8 cellular contexts compared by ENCODE assay signal in genomic region chr10:69179089-69179742, GRCh38. TPM values are rescaled to one million over a fixed set of nuclear protein-coding genes. Genes with fewer than 3 reads are reported as not detected.
DNase-seq lines count a peak whose midpoint lies in the region; ATAC-seq and TF ChIP-seq lines count a peak whose summit lies in the region.

No MANE protein-coding gene starts in this region.

- H3K27me3 Mint-ChIP-seq in T-helper 2 cell treated with Interferon-gamma antibody and Interleukin-4, amounts not matched to agents 5 μg/mL and 100 μg/mL, for 36 hours (ENCODE audit: low read depth): no peaks in the 10 kb centered on the region

- H3K9me3 ChIP-seq in breast epithelium (no peaks in the 10 kb centered on the region), stomach (no peaks in the 10 kb centered on the region)

- intact Hi-C loops in breast epithelium (cut with DNase I; ENCODE audit: low total_unique reads): no loop called here
- intact Hi-C loops in lower leg skin (cut with DNase I; ENCODE audit: low total_unique reads): no loop called here
- intact Hi-C loops in stomach (cut with DNase I; ENCODE audit: low total_unique reads): no loop called here

- H3K4me3 Mint-ChIP-seq in T-helper 2 cell treated with Interferon-gamma antibody and Interleukin-4, amounts not matched to agents 5 μg/mL and 100 μg/mL, for 36 hours: peak overlapping the region; percentile 89

- 33 to 36% methylated on average over 21 of the region's 21 CpGs for WGBS in lower leg skin, 2 donors
- 30 to 34% (median 32%) methylated on average over 21 of the region's 21 CpGs for WGBS in stomach, 5 donors

- H3K4me3 ChIP-seq in breast epithelium (peak overlapping the region; percentile 98 to 100 (median 98)), lower leg skin (ENCODE audit: low read depth, poor library complexity, severe bottlenecking) (peak overlapping the region; percentile 98), stomach (peak overlapping the region; percentile 79 to 100 (median 84))

- H3K27ac ChIP-seq in 22Rv1: peak overlapping the region; percentile 90
- peak overlapping the region; percentile 95 for H3K27ac ChIP-seq in breast epithelium
- peak overlapping the region in 4 of 5 donors; percentile 87 to 91 (median 89) for H3K27ac ChIP-seq in stomach

- H3K36me3 Mint-ChIP-seq in T-helper 2 cell treated with Interferon-gamma antibody and Interleukin-4, amounts not matched to agents 5 μg/mL and 100 μg/mL, for 36 hours (ENCODE audit: low read depth): peaks cover 4% of the 10 kb centered on the region

- DNase-seq in T-helper 2 cell treated with Interferon-gamma antibody and Interleukin-4, amounts not matched to agents 5 μg/mL and 100 μg/mL, for 36 hours (ENCODE audit: low spot score): peak; percentile 22
- DNase-seq in breast epithelium (ENCODE audit: low spot score in 2 of 2) (no peak), lower leg skin (ENCODE audit: low spot score in 2 of 2) (no peak), stomach (no peak), pons (ENCODE audit: low spot score) (no peak)

- TF ChIP-seq CTCF in 22Rv1 (IDR thresholded peaks at IDR 0.05): no peak
- no peak for TF ChIP-seq CTCF in breast epithelium (IDR thresholded peaks at IDR 0.05)
- TF ChIP-seq CTCF in lower leg skin (IDR thresholded peaks at IDR 0.05): no peak
- no peak for TF ChIP-seq CTCF in stomach (IDR thresholded peaks at IDR 0.05)

- TF ChIP-seq POLR2A in breast epithelium (IDR thresholded peaks at IDR 0.05) (no peak), lower leg skin (IDR thresholded peaks at IDR 0.05) (no peak), stomach (IDR thresholded peaks at IDR 0.05) (no peak)

- H3K36me3 ChIP-seq in breast epithelium (no peaks in the 10 kb centered on the region), stomach (peaks cover 0 to 19% (median 16%) of the 10 kb centered on the region in 4 donors)

- peaks cover 7 to 16% of the 10 kb centered on the region in 2 donors for H3K4me1 ChIP-seq in breast epithelium
- peaks cover 15 to 42% (median 35%) of the 10 kb centered on the region in 4 donors for H3K4me1 ChIP-seq in stomach

- peak overlapping the region; percentile 99 for H3K27ac Mint-ChIP-seq in T-helper 2 cell treated with Interferon-gamma antibody and Interleukin-4, amounts not matched to agents 5 μg/mL and 100 μg/mL, for 36 hours

- TF ChIP-seq EP300 in stomach (IDR thresholded peaks at IDR 0.05): no peak

- H3K27me3 ChIP-seq in breast epithelium (no peaks in the 10 kb centered on the region), stomach (no peaks in the 10 kb centered on the region)

- no peaks in the 10 kb centered on the region for H3K9me3 Mint-ChIP-seq in T-helper 2 cell treated with Interferon-gamma antibody and Interleukin-4, amounts not matched to agents 5 μg/mL and 100 μg/mL, for 36 hours

- ATAC-seq in GM18520 (IDR thresholded peaks at IDR 0.05; ENCODE audit: unreplicated experiment) (peak; percentile 10), HG03139 (IDR thresholded peaks at IDR 0.05; ENCODE audit: unreplicated experiment) (peak; percentile 11)

- peaks cover 26% of the 10 kb centered on the region for H3K4me1 Mint-ChIP-seq in T-helper 2 cell treated with Interferon-gamma antibody and Interleukin-4, amounts not matched to agents 5 μg/mL and 100 μg/mL, for 36 hours (ENCODE audit: low read depth)

RNA-seq across cellular contexts. Expression of gene SUPV3L1, which starts 0.8 kb away (rescaled TPM):
- total RNA-seq in breast epithelium (10 to 100 TPM; 24.3 to 40.1 (median 28.5) TPM), lower leg skin (10 to 100 TPM; 19.6 to 21.4 (median 20.4) TPM), stomach (100 to 1,000 TPM in 1 of 5 donors, 10 to 100 TPM in 4; 15.2 to 111 (median 38.5) TPM)
- 10 to 100 TPM; 42.7 to 49.4 (median 48.3) TPM for polyA plus RNA-seq in stomach

RNA-seq across cellular contexts. Expression of gene HKDC1, which starts 40.9 kb away (rescaled TPM):
- total RNA-seq in breast epithelium (1 to 10 TPM in 1 of 3 donors, under 1 TPM in 1, not detected in 1; 0.15 to 2.0 TPM), lower leg skin (1 to 10 TPM in 1 of 4 donors, under 1 TPM in 2, not detected in 1; 0.04 to 1.4 (median 0.12) TPM), stomach (1 to 10 TPM in 3 of 5 donors, under 1 TPM in 1, not detected in 1; 0.29 to 5.8 (median 2.6) TPM)
- under 1 TPM; 0.10 to 0.19 (median 0.15) TPM for polyA plus RNA-seq in stomach

RNA-seq across cellular contexts. Expression of gene VPS26A, which starts 55.2 kb away (rescaled TPM):
- total RNA-seq in breast epithelium (10 to 100 TPM; 32.1 to 56.0 (median 40.8) TPM), lower leg skin (10 to 100 TPM; 32.3 to 36.3 (median 34.0) TPM), stomach (10 to 100 TPM; 28.8 to 69.6 (median 35.0) TPM)
- polyA plus RNA-seq in stomach: 10 to 100 TPM; 22.6 to 37.3 (median 27.9) TPM
